Comparison of ENCODE assay signal across 8 cellular contexts in genomic region chr16:2116428-2116827, GRCh38. TPM values are rescaled to one million over a fixed set of nuclear protein-coding genes. Genes with fewer than 3 reads are reported as not detected.
DNase-seq lines count a peak whose midpoint lies in the region; ATAC-seq and TF ChIP-seq lines count a peak whose summit lies in the region.
"Not testable (repeated sequence)": the region's sequence is repeated elsewhere in the genome, so short reads cannot be mapped to it uniquely, and the experiment has no call there.
"Had no signal": no experiment of that assay in that cellular context is flagged by ENCODE, and none has a peak within 500 bp of the region (broad histone marks: within the 10 kb centered on the region; RNA-seq: fewer than 3 reads in every experiment).

No MANE protein-coding gene starts in this region.

- DNase-seq in RWPE1 (ENCODE audit: low spot score); left ventricle myocardium inferior; sigmoid colon; transverse colon: not testable (repeated sequence)

- H3K4me1 ChIP-seq in gastroesophageal sphincter (peaks cover 0 to 51% (median 15%) of the 10 kb centered on the region in 3 donors), left ventricle myocardium inferior (peaks cover 29% of the 10 kb centered on the region), sigmoid colon (peaks cover 0 to 38% (median 35%) of the 10 kb centered on the region in 4 donors), transverse colon (peaks cover 4 to 26% (median 15%) of the 10 kb centered on the region in 4 donors)

- TF ChIP-seq EP300 in gastroesophageal sphincter (IDR thresholded peaks at IDR 0.05); sigmoid colon (IDR thresholded peaks at IDR 0.05); transverse colon (IDR thresholded peaks at IDR 0.05; ENCODE audit: low read depth): not testable (repeated sequence)

- H3K36me3 ChIP-seq in gastroesophageal sphincter (peaks cover 0 to 41% of the 10 kb centered on the region in 2 donors), left ventricle myocardium inferior (peaks cover 39% of the 10 kb centered on the region), sigmoid colon (peaks cover 14 to 46% (median 29%) of the 10 kb centered on the region in 4 donors)
- not testable (repeated sequence) for H3K36me3 ChIP-seq in transverse colon

- TF ChIP-seq POLR2A in gastroesophageal sphincter (IDR thresholded peaks at IDR 0.05); sigmoid colon (IDR thresholded peaks at IDR 0.05); transverse colon (IDR thresholded peaks at IDR 0.05): not testable (repeated sequence)

- H3K27me3 ChIP-seq in gastroesophageal sphincter; left ventricle myocardium inferior (ENCODE audit: low read depth); sigmoid colon; transverse colon: not testable (repeated sequence)

- in situ Hi-C loops in transverse colon (cut with MboI; ENCODE audit: low pct_ligation_motif_present in 1 of 4, low pct_unique_long_range_greater_than_20kb in 1 of 4, low sequenced_read_pairs in 3 of 4), result not testable (repeated sequence)

- not testable (repeated sequence) for ATAC-seq in gastroesophageal sphincter

- POLR2A ChIA-PET in RWPE1 (lab: Yijun Ruan, JAX; ENCODE audit: low non-redundant PET), result not testable (repeated sequence)

- not testable (repeated sequence) for H3K9me3 ChIP-seq in gastroesophageal sphincter; left ventricle myocardium inferior (replicated peaks); sigmoid colon; transverse colon

- TF ChIP-seq CTCF in RWPE1 (conservative IDR thresholded peaks at IDR 0.05; ENCODE audit: low read depth); gastroesophageal sphincter (IDR thresholded peaks at IDR 0.05); left ventricle myocardium inferior (IDR thresholded peaks at IDR 0.05; ENCODE audit: borderline replicate concordance); sigmoid colon (IDR thresholded peaks at IDR 0.05); transverse colon (IDR thresholded peaks at IDR 0.05): not testable (repeated sequence)

- CTCF ChIA-PET in RWPE1 (lab: Yijun Ruan, JAX), result not testable (repeated sequence)

- H3K27ac ChIP-seq in RWPE1 (peak overlapping the region; percentile 61), gastroesophageal sphincter (peak overlapping the region in 3 of 4 donors; percentile 34 to 72 (median 61)), left ventricle myocardium inferior (replicated peaks) (peak overlapping the region; percentile 56), sigmoid colon (peak overlapping the region in 3 of 4 donors; percentile 52 to 65 (median 58)), transverse colon (peak overlapping the region; percentile 6 to 66 (median 22))

- 76% methylated on average over 6 of the region's 24 CpGs; no CpG with 5 or more reads in 1 of the 2 donors for WGBS in gastroesophageal sphincter (ENCODE audit: low coverage in 1 of 2), 2 donors
- 54 to 89% methylated on average over 24 of the region's 24 CpGs for WGBS in sigmoid colon, 2 donors
- 89% methylated on average over 10 of the region's 24 CpGs; no CpG with 5 or more reads in 1 of the 2 donors for WGBS in transverse colon (ENCODE audit: low coverage in 1 of 2), 2 donors

- H3K4me3 ChIP-seq in gastroesophageal sphincter, left ventricle myocardium inferior, sigmoid colon, transverse colon: not testable (repeated sequence)

- intact Hi-C loops in left ventricle myocardium inferior (cut with micrococcal nuclease); sigmoid colon (cut with DNase I); transverse colon (cut with DNase I; ENCODE audit: low total_unique reads): not testable (repeated sequence)

RNA-seq across cellular contexts. Expression of gene PKD1, which starts 19.3 kb away (rescaled TPM):
- total RNA-seq in gastroesophageal sphincter, result 100 to 1,000 TPM; 181 to 492 (median 352) TPM
- 83.9 TPM for total RNA-seq in left ventricle myocardium inferior
- 100 to 1,000 TPM in 2 of 4 donors, 10 to 100 TPM in 2; 81.6 to 372 (median 134) TPM for total RNA-seq in sigmoid colon
- polyA plus RNA-seq in sigmoid colon, result 10 to 100 TPM; 10.6 to 61.4 (median 11.4) TPM
- total RNA-seq in transverse colon, result 1,000 to 10,000 TPM in 1 of 4 donors, 100 to 1,000 TPM in 3; 131 to 1,015 (median 289) TPM

RNA-seq across cellular contexts. Expression of gene RAB26, which starts 32.0 kb away (rescaled TPM):
- total RNA-seq in gastroesophageal sphincter (1 to 10 TPM in 1 of 4 donors, under 1 TPM in 1, not detected in 2; 0.39 to 1.0 TPM), left ventricle myocardium inferior (1.7 TPM), sigmoid colon (1 to 10 TPM in 2 of 4 donors, under 1 TPM in 1, not detected in 1; 0.68 to 3.0 (median 1.8) TPM), transverse colon (10 to 100 TPM in 3 of 4 donors, 1 to 10 TPM in 1; 8.3 to 28.4 (median 14.2) TPM)
- 10 to 100 TPM; 13.9 to 18.8 (median 16.2) TPM for polyA plus RNA-seq in sigmoid colon
- total RNA-seq: A172; CD4-positive, alpha-beta T cell; CD8-positive, alpha-beta T cell had no signal

RNA-seq across cellular contexts. Expression of gene TRAF7, which starts 39.2 kb away (rescaled TPM):
- 10 to 100 TPM; 36.3 to 70.1 (median 56.3) TPM for total RNA-seq in gastroesophageal sphincter
- total RNA-seq in left ventricle myocardium inferior, result 26.0 TPM
- 10 to 100 TPM; 30.3 to 46.3 (median 34.9) TPM for total RNA-seq in sigmoid colon
- 10 to 100 TPM; 45.0 to 65.1 (median 63.6) TPM for polyA plus RNA-seq in sigmoid colon
- 10 to 100 TPM; 43.4 to 80.4 (median 63.0) TPM for total RNA-seq in transverse colon
